ENCODE assay signal across 25 cellular contexts in the genomic region with DNA sequence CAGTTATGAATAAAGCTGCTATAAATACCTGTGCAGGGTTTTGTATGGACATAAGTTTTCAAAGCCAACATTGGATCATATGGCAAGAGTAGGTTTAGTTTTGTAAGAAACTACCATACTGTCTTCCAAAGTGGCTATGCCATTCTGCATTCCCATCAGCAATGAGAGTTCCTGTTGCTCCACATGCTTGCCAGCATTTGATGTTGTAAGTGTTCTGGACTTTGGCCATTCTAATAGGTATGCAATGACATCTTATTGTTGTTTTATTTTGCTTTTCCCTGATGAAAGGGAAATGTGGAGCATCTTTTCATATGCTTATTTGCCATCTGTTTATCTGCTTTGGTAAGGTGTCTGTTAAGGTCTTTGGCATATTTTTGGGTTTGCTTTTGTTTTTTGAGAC.
"Had no signal": no experiment of that assay in that cellular context is flagged by ENCODE, and none has a peak within 500 bp of the region (broad histone marks: within the 10 kb centered on the region; RNA-seq: fewer than 3 reads in every experiment).

No MANE protein-coding gene starts in this region.

- DNase-seq: colonic mucosa; cortex of kidney; effector CD8-positive, alpha-beta T cell; effector memory CD8-positive, alpha-beta T cell; erythroblast; esophagus squamous epithelium; foreskin fibroblast; foreskin melanocyte; gastrocnemius medialis; glutamatergic neuron; head of caudate nucleus; heart right ventricle; hippocampal formation; left cardiac atrium; left ventricle myocardium inferior; lower lobe of right lung; mesenchymal stem cell; mucosa of descending colon; naive B cell; naive thymus-derived CD8-positive, alpha-beta T cell had no signal

- H3K4me1 ChIP-seq: colonic mucosa, esophagus squamous epithelium, gastrocnemius medialis, heart right ventricle, left ventricle myocardium inferior, lower lobe of right lung had no signal

- H3K27me3 ChIP-seq: colonic mucosa, esophagus squamous epithelium, gastrocnemius medialis, heart right ventricle had no signal

- H3K4me3 ChIP-seq: colonic mucosa, esophagus squamous epithelium, gastrocnemius medialis, heart right ventricle, left ventricle myocardium inferior, lower lobe of right lung, mucosa of descending colon had no signal

- H3K36me3 ChIP-seq: colonic mucosa, esophagus squamous epithelium, gastrocnemius medialis, heart right ventricle, left ventricle myocardium inferior, lower lobe of right lung had no signal

- FAIRE-seq: endometrium, islet of Langerhans, keratinocyte had no signal

- H3K9me3 ChIP-seq: colonic mucosa, esophagus squamous epithelium, gastrocnemius medialis, heart right ventricle, lower lobe of right lung, mucosa of descending colon had no signal

- H3K27ac ChIP-seq: colonic mucosa, epithelial cell of prostate, esophagus squamous epithelium, gastrocnemius medialis, heart right ventricle, left ventricle myocardium inferior, lower lobe of right lung had no signal

- ATAC-seq: effector memory CD8-positive, alpha-beta T cell; esophagus mucosa; gastrocnemius medialis; heart right ventricle; left cardiac atrium; lower lobe of right lung; mucosa of descending colon; naive thymus-derived CD8-positive, alpha-beta T cell had no signal
